Comparison of ENCODE assay signal across 1 cellular context in the genomic region with DNA sequence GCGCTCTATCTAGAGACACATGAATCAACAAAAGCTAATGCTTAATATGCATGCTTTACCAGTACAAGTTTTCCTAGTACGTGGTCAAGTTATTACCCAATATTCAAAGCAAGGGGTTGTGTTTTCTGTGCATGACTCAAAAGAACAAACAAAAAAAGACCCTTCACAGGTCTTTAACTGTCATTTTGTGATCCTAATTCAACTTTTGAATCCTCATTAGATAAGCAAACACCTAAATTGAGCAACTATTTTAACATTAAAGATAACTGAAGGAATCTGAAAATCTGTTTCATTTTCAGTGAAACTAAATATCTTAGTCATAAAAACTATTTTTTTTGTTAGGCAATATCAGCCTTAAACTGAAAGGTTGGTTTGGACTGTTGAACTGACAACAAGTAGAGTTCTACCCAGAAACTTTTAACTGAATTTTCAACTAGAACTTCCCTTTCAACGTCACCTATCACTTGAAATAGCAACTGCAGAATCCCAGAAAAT.
TF ChIP-seq lines count a peak whose summit lies in the region.

No MANE protein-coding gene starts in this region.

TF ChIP-seq in GM12878, 131 proteins besides CTCF, POLR2A, EP300 and RAD21 (continued from another document):
- TF ChIP-seq, protein P1, sequence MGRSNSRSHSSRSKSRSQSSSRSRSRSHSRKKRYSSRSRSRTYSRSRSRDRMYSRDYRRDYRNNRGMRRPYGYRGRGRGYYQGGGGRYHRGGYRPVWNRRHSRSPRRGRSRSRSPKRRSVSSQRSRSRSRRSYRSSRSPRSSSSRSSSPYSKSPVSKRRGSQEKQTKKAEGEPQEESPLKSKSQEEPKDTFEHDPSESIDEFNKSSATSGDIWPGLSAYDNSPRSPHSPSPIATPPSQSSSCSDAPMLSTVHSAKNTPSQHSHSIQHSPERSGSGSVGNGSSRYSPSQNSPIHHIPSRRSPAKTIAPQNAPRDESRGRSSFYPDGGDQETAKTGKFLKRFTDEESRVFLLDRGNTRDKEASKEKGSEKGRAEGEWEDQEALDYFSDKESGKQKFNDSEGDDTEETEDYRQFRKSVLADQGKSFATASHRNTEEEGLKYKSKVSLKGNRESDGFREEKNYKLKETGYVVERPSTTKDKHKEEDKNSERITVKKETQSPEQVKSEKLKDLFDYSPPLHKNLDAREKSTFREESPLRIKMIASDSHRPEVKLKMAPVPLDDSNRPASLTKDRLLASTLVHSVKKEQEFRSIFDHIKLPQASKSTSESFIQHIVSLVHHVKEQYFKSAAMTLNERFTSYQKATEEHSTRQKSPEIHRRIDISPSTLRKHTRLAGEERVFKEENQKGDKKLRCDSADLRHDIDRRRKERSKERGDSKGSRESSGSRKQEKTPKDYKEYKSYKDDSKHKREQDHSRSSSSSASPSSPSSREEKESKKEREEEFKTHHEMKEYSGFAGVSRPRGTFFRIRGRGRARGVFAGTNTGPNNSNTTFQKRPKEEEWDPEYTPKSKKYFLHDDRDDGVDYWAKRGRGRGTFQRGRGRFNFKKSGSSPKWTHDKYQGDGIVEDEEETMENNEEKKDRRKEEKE (IDR thresholded peaks at IDR 0.05): no peak
- TF ChIP-seq, protein P2, sequence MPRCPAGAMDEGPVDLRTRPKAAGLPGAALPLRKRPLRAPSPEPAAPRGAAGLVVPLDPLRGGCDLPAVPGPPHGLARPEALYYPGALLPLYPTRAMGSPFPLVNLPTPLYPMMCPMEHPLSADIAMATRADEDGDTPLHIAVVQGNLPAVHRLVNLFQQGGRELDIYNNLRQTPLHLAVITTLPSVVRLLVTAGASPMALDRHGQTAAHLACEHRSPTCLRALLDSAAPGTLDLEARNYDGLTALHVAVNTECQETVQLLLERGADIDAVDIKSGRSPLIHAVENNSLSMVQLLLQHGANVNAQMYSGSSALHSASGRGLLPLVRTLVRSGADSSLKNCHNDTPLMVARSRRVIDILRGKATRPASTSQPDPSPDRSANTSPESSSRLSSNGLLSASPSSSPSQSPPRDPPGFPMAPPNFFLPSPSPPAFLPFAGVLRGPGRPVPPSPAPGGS (IDR thresholded peaks at IDR 0.05; ENCODE audit: borderline replicate concordance, insufficient read depth, low read depth, low read length, poor library complexity, severe bottlenecking): no peak
- TF ChIP-seq RAD51 (IDR thresholded peaks at IDR 0.05): no peak
- no peak for TF ChIP-seq SMC3 (IDR thresholded peaks at IDR 0.05; ENCODE audit: borderline replicate concordance, low read length)
- no peak for TF ChIP-seq GATAD2B (conservative IDR thresholded peaks at IDR 0.05; ENCODE audit: low read depth)
- TF ChIP-seq EZH2 (IDR thresholded peaks at IDR 0.05; ENCODE audit: borderline replicate concordance, control insufficient read depth, low read depth, low read length): no peak
- peak; percentile 53 for TF ChIP-seq MEF2A (IDR thresholded peaks at IDR 0.05; ENCODE audit: insufficient read depth, low read depth, low read length)
- TF ChIP-seq, protein P3, sequence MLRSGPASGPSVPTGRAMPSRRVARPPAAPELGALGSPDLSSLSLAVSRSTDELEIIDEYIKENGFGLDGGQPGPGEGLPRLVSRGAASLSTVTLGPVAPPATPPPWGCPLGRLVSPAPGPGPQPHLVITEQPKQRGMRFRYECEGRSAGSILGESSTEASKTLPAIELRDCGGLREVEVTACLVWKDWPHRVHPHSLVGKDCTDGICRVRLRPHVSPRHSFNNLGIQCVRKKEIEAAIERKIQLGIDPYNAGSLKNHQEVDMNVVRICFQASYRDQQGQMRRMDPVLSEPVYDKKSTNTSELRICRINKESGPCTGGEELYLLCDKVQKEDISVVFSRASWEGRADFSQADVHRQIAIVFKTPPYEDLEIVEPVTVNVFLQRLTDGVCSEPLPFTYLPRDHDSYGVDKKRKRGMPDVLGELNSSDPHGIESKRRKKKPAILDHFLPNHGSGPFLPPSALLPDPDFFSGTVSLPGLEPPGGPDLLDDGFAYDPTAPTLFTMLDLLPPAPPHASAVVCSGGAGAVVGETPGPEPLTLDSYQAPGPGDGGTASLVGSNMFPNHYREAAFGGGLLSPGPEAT (IDR thresholded peaks at IDR 0.05; ENCODE audit: low read depth): no peak; the same call in none of the 2 replicates
- no peak for TF ChIP-seq EED (IDR thresholded peaks at IDR 0.05; ENCODE audit: low read depth)
- TF ChIP-seq ZNF24 (IDR thresholded peaks at IDR 0.05): peak; percentile 56; the same call in 1 of the 2 replicates
- TF ChIP-seq CHD4 (IDR thresholded peaks at IDR 0.05): no peak
- TF ChIP-seq BCL11A (IDR thresholded peaks at IDR 0.05; ENCODE audit: low read depth, low read length): 0 out of 2 replicates have a peak, but pooled peaks have one; percentile 62
- TF ChIP-seq, protein P4, sequence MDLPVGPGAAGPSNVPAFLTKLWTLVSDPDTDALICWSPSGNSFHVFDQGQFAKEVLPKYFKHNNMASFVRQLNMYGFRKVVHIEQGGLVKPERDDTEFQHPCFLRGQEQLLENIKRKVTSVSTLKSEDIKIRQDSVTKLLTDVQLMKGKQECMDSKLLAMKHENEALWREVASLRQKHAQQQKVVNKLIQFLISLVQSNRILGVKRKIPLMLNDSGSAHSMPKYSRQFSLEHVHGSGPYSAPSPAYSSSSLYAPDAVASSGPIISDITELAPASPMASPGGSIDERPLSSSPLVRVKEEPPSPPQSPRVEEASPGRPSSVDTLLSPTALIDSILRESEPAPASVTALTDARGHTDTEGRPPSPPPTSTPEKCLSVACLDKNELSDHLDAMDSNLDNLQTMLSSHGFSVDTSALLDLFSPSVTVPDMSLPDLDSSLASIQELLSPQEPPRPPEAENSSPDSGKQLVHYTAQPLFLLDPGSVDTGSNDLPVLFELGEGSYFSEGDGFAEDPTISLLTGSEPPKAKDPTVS (IDR thresholded peaks at IDR 0.05; ENCODE audit: low read depth, low read length): no peak
- TF ChIP-seq, protein P5, sequence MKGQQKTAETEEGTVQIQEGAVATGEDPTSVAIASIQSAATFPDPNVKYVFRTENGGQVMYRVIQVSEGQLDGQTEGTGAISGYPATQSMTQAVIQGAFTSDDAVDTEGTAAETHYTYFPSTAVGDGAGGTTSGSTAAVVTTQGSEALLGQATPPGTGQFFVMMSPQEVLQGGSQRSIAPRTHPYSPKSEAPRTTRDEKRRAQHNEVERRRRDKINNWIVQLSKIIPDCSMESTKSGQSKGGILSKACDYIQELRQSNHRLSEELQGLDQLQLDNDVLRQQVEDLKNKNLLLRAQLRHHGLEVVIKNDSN (IDR thresholded peaks at IDR 0.05; ENCODE audit: borderline replicate concordance, extremely low read length, insufficient read depth, low read depth, low read length): no peak
- TF ChIP-seq, protein P6, sequence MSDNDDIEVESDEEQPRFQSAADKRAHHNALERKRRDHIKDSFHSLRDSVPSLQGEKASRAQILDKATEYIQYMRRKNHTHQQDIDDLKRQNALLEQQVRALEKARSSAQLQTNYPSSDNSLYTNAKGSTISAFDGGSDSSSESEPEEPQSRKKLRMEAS (IDR thresholded peaks at IDR 0.05; ENCODE audit: low read depth, low read length): no peak
- no peak for TF ChIP-seq STAT3 (IDR thresholded peaks at IDR 0.05; ENCODE audit: low read depth, low read length)
- TF ChIP-seq FOXM1 (IDR thresholded peaks at IDR 0.05; ENCODE audit: low read depth, low read length): peak; percentile 71; the same call in 1 of the 2 replicates
